In the genomic region with DNA sequence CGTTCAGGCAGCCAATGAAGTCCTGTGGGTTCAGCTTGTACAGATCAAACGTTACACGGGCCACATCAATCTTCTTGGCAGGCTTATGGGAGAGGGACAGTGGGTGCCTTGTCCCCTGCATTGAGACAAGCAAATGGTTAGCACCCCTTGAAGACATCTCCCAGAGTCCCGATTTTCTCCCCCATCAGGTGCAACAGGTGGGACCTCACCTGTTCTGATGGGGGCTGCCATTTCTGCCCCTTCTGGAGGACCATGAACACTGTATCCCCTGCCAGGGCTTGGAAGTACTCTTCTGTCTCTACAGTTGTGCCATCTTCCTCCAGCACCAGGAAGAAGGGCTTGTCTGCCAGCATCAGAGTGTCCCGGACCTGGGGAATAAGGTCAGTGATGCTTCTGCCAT, we compare ENCODE assay signal across 2 cellular contexts.
A peak's percentile ranks its signal among the peaks of the same experiment; 100 is the strongest.
TF ChIP-seq lines count a peak whose summit lies in the region.

No MANE protein-coding gene starts in this region.

TF ChIP-seq in IMR-90, 13 proteins besides CTCF, POLR2A, EP300 and RAD21:
- TF ChIP-seq FOS (IDR thresholded peaks at IDR 0.05; ENCODE audit: low read depth, low read length) (no peak), SMC3 (IDR thresholded peaks at IDR 0.05; ENCODE audit: low read depth, low read length) (no peak), RCOR1 (IDR thresholded peaks at IDR 0.05; ENCODE audit: insufficient replicate concordance, low read length) (no peak), MAFK (IDR thresholded peaks at IDR 0.05; ENCODE audit: low read depth, low read length) (no peak), NFE2L2 (IDR thresholded peaks at IDR 0.05; ENCODE audit: low read depth, low read length) (no peak), MXI1 (IDR thresholded peaks at IDR 0.05; ENCODE audit: borderline replicate concordance, low read depth, low read length) (no peak), BHLHE40 (IDR thresholded peaks at IDR 0.05; ENCODE audit: low read depth, low read length) (no peak), RFX5 (IDR thresholded peaks at IDR 0.05; ENCODE audit: low read depth, low read length) (no peak), MAZ (IDR thresholded peaks at IDR 0.05; ENCODE audit: borderline replicate concordance, low read depth, low read length) (no peak), CEBPB (IDR thresholded peaks at IDR 0.05; ENCODE audit: low read depth, low read length) (no peak), CHD1 (IDR thresholded peaks at IDR 0.05; ENCODE audit: low read depth, low read length) (no peak)
- TF ChIP-seq, protein P1, sequence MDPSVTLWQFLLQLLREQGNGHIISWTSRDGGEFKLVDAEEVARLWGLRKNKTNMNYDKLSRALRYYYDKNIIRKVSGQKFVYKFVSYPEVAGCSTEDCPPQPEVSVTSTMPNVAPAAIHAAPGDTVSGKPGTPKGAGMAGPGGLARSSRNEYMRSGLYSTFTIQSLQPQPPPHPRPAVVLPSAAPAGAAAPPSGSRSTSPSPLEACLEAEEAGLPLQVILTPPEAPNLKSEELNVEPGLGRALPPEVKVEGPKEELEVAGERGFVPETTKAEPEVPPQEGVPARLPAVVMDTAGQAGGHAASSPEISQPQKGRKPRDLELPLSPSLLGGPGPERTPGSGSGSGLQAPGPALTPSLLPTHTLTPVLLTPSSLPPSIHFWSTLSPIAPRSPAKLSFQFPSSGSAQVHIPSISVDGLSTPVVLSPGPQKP (IDR thresholded peaks at IDR 0.05; ENCODE audit: borderline replicate concordance, low read depth, low read length), result no peak
- TF ChIP-seq, protein P2, sequence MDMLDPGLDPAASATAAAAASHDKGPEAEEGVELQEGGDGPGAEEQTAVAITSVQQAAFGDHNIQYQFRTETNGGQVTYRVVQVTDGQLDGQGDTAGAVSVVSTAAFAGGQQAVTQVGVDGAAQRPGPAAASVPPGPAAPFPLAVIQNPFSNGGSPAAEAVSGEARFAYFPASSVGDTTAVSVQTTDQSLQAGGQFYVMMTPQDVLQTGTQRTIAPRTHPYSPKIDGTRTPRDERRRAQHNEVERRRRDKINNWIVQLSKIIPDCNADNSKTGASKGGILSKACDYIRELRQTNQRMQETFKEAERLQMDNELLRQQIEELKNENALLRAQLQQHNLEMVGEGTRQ (IDR thresholded peaks at IDR 0.05; ENCODE audit: low read depth, low read length), result no peak

TF ChIP-seq in K562, 482 proteins besides CTCF, POLR2A, EP300 and RAD21:
- TF ChIP-seq EGR1 (conservative IDR thresholded peaks at IDR 0.05) (no peak), IFI16 (CRISPR knock-in tag; IDR thresholded peaks at IDR 0.05) (no peak), MYNN (IDR thresholded peaks at IDR 0.05) (no peak), MYNN (CRISPR knock-in tag; IDR thresholded peaks at IDR 0.05) (no peak), SETDB1 (IDR thresholded peaks at IDR 0.05; ENCODE audit: low read length) (no peak), MEIS2 (IDR thresholded peaks at IDR 0.05; ENCODE audit: partially characterized antibody) (peak; percentile 50), RBM25 (IDR thresholded peaks at IDR 0.05; ENCODE audit: low read depth, low read length, severe bottlenecking) (no peak), HCFC1 (IDR thresholded peaks at IDR 0.05; ENCODE audit: low read depth, low read length) (no peak), RFX5 (IDR thresholded peaks at IDR 0.05; ENCODE audit: low read depth, low read length) (no peak)
